Comparison of ENCODE assay signal across 16 cellular contexts in the genomic region with DNA sequence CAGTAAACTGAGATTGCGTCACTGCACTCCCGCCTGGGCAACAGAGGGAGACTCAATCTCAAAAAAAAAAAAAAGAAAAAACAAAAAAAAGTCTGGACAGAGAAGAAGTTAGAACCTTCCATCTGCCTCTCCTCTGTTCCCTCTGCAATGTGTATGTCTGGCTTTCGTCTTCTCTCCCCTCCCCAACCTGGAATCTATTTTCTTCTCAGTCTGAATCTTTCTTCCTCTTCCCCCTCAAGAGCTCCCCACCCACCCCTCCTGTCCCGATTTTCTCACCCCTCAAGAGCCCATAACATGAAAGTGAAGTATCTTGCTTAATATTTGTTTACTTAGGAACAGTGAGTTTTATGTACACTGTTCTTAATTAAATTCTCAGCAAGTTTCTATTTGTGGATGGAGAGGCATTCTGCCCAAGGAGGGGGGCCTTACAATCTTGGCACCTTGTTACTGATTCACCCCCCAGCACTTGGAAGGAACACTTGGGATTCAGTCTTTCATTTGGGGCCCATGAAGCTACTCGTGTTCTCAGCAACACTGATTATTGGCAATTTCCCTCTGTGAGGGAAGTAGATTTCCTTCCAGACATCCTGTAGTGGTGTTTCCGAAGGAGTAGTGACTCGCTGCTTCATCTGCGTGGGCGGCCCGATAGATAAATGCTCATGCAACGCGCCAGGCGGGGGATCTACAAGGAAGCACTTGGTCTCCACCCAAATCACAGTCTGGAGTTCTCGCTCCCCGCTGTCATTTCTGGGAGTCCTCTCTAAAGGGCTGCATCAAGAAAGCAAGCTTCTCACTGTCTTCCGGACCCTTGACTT.
DNase-seq lines count a peak whose midpoint lies in the region; FAIRE-seq and TF ChIP-seq lines count a peak whose summit lies in the region.
"Had no signal": no experiment of that assay in that cellular context is flagged by ENCODE, and none has a peak within 500 bp of the region (broad histone marks: within the 10 kb centered on the region; RNA-seq: fewer than 3 reads in every experiment).

No MANE protein-coding gene starts in this region.

- H3K4me1 Mint-ChIP-seq in HFFc6 (ENCODE audit: low read depth): peaks cover 33% of the 10 kb centered on the region

- TF ChIP-seq CTCF in 22Rv1 (IDR thresholded peaks at IDR 0.05): no peak
- no peak for TF ChIP-seq CTCF in HFFc6 (IDR thresholded peaks at IDR 0.05)
- TF ChIP-seq CTCF in fibroblast of mammary gland (conservative IDR thresholded peaks at IDR 0.05; ENCODE audit: control insufficient read depth, insufficient read depth, low read depth, low read length): no peak

- no peak for DNase-seq in HFFc6
- peak; percentile 82 for DNase-seq in fibroblast of mammary gland (ENCODE audit: low read depth)
- no peak for DNase-seq in HTR-8/SVneo (ENCODE audit: insufficient read length, low spot score)
- DNase-seq in A172 (ENCODE audit: low spot score): no peak
- DNase-seq in D341Med (ENCODE audit: low spot score): no peak
- no peak for DNase-seq in Karpas-422
- DNase-seq: activated T-cell treated with anti-CD3 and anti-CD28 coated beads, Interleukin-2, amount 50 U/mL, for 48 hours; AML-193; DMS79 treated with DMSO at 0.1 percent for 48 hours; effector memory CD4-positive, alpha-beta T cell; MM.1S; NCI-H226 had no signal

- H2AFZ ChIP-seq in Karpas-422 (ENCODE audit: low read length): no peak overlapping the region

- H3K27ac ChIP-seq in 22Rv1: peak overlapping the region; percentile 47
- H3K27ac ChIP-seq in muscle layer of colon (ENCODE audit: low read depth, low read length): peak overlapping the region; percentile 4
- H3K27ac ChIP-seq in Karpas-422 (ENCODE audit: low read length): no peak overlapping the region
- H3K27ac ChIP-seq: HL-60 had no signal

- H3K79me2 ChIP-seq in Karpas-422 (ENCODE audit: low read length): no peaks in the 10 kb centered on the region

- no peaks in the 10 kb centered on the region for H3K9me3 Mint-ChIP-seq in HFFc6

- no peaks in the 10 kb centered on the region; the same call in 1 of the 2 replicates for H3K27me3 Mint-ChIP-seq in HFFc6 (ENCODE audit: insufficient read depth)

- H3K9me2 ChIP-seq in Karpas-422 (replicated peaks; ENCODE audit: insufficient read depth, low read length): no peaks in the 10 kb centered on the region

- H3K27me3 ChIP-seq in muscle layer of colon (ENCODE audit: control insufficient read depth in 1 of 2, insufficient read depth in 2 of 2, low read length in 2 of 2) (no peaks in the 10 kb centered on the region), Karpas-422 (ENCODE audit: low read length) (no peaks in the 10 kb centered on the region)

- H3K9ac ChIP-seq in muscle layer of colon (ENCODE audit: low read length) (no peak overlapping the region), Karpas-422 (ENCODE audit: low read length) (no peak overlapping the region)

- H3K4me3 Mint-ChIP-seq in HFFc6: peak overlapping the region; percentile 14; the same call in 1 of the 2 replicates

- H3K36me3 ChIP-seq in muscle layer of colon (ENCODE audit: insufficient read depth, low read length): no peaks in the 10 kb centered on the region
- no peaks in the 10 kb centered on the region for H3K36me3 ChIP-seq in Karpas-422 (ENCODE audit: insufficient read depth, low read length)

- H3K4me1 ChIP-seq in muscle layer of colon (ENCODE audit: insufficient read depth, low read length): peaks cover 15% of the 10 kb centered on the region
- 0 out of 2 replicates have a peak, but pooled peaks cover 2% of the 10 kb centered on the region for H3K4me1 ChIP-seq in Karpas-422 (ENCODE audit: low read length)

- H4K20me1 ChIP-seq in Karpas-422 (ENCODE audit: insufficient read depth, low read depth, low read length): no peaks in the 10 kb centered on the region

- H3K9me3 ChIP-seq in muscle layer of colon (ENCODE audit: low read length) (no peaks in the 10 kb centered on the region), Karpas-422 (ENCODE audit: low read length) (no peaks in the 10 kb centered on the region)

- no peaks in the 10 kb centered on the region for H3K36me3 Mint-ChIP-seq in HFFc6 (ENCODE audit: low read depth)

- no peak overlapping the region for H3K4me2 ChIP-seq in Karpas-422 (ENCODE audit: low read depth, low read length, poor library complexity, severe bottlenecking)

- no peak for FAIRE-seq in HTR-8/SVneo (lab: Jason Lieb, UNC)
- FAIRE-seq: urothelium cell line had no signal

- no peak overlapping the region for H3K27ac Mint-ChIP-seq in HFFc6

- H3K4me3 ChIP-seq in fibroblast of mammary gland (ENCODE audit: control insufficient read depth, low read depth, low read length) (no peak overlapping the region), muscle layer of colon (ENCODE audit: low read depth in 1 of 2, low read length in 2 of 2) (no peak overlapping the region), Karpas-422 (ENCODE audit: low read length) (no peak overlapping the region)
